In genomic region chr5:1090538-1090937, GRCh38 we compare ENCODE assay signal across 1 cellular context.
TF ChIP-seq lines count a peak whose summit lies in the region.

No MANE protein-coding gene starts in this region.

TF ChIP-seq in GM23338, 12 proteins besides CTCF, POLR2A, EP300 and RAD21 (continued from another document):
- TF ChIP-seq ZNF462 (CRISPR knock-in tag; IDR thresholded peaks at IDR 0.05) (no peak), CREB1 (CRISPR knock-in tag; IDR thresholded peaks at IDR 0.05; ENCODE audit: low read depth) (no peak)
